ENCODE assay signal across 11 cellular contexts in the genomic region with DNA sequence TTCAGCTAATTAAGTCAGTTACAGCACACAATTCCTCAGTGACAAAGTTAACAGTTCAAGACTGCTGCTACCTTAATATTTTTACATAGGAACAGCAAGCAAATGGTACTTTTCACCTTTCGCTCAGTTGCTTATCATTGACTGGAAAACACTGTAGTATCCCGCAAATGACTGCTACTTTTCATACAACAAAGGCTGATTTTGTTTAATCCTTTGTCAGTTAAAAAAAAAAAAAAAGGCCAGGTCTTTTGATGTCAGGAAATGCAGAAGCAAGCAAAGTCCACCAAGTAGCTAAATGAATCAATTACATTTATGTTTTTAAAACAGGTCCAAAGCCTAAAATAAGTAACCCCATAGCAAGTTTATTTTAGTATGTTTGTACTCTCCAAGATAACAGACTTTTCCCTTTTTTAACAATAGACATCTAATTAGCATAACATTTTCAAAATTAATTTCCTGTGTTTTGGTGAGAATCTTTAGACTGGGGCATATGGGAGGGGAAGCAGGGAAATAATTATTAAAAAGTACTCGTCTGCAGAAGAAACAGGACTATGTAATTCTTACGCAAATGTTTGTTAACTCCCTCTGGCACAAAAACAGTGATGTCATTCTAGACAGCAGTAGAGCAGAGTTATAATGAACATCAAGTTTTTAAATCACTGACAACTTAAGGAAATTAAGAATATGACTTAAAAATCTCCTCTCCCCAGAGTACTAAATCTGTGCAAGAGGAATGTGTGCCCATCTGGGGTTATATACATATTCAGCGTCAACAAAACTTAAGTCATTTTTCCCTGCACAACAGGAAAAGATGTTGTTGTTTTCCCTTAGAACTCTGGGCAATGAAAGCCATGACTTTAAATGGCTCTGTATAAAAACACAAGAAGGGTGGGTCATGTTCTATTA. TPM values are rescaled to one million over a fixed set of nuclear protein-coding genes. Genes with fewer than 3 reads are reported as not detected.
DNase-seq lines count a peak whose midpoint lies in the region; ATAC-seq and TF ChIP-seq lines count a peak whose summit lies in the region.
"Had no signal": no experiment of that assay in that cellular context is flagged by ENCODE, and none has a peak within 500 bp of the region (broad histone marks: within the 10 kb centered on the region; RNA-seq: fewer than 3 reads in every experiment).

No MANE protein-coding gene starts in this region.

- H3K4me1 ChIP-seq in prostate gland (replicated peaks): no peaks in the 10 kb centered on the region

- H3K9me3 ChIP-seq in prostate gland: no peaks in the 10 kb centered on the region
- H3K9me3 ChIP-seq: thyroid gland had no signal

- DNase-seq in EL (peak; percentile 41), fibroblast of villous mesenchyme (ENCODE audit: low read depth) (peak; percentile 68), prostate gland (ENCODE audit: low spot score) (no peak), NCI-H187 treated with DMSO at 0.1 percent for 48 hours (lab: John Stamatoyannopoulos, UW) (no peak), nucleus accumbens (lab: John Stamatoyannopoulos, UW) (no peak)
- DNase-seq: activated CD4-positive, alpha-beta T cell treated with anti-CD3 and anti-CD28 coated beads for 4 hours; OCI-M1; thyroid gland had no signal

- peak overlapping the region; percentile 15 to 59 for H3K27ac ChIP-seq in prostate gland

- ATAC-seq in SK-N-SH treated with all-trans-retinoic acid at 6 μM for 48 hours: no peak
- ATAC-seq in esophagus mucosa: no peak
- no peak for ATAC-seq in HG03460 (IDR thresholded peaks at IDR 0.05; ENCODE audit: unreplicated experiment)

- TF ChIP-seq POLR2A in prostate gland (IDR thresholded peaks at IDR 0.05): no peak

- no peaks in the 10 kb centered on the region for H3K36me3 ChIP-seq in prostate gland
- H3K36me3 ChIP-seq: thyroid gland had no signal

- no peak overlapping the region for H3K4me3 ChIP-seq in fibroblast of villous mesenchyme (ENCODE audit: low read depth, low read length)
- H3K4me3 ChIP-seq in prostate gland: no peak overlapping the region
- H3K4me3 ChIP-seq: thyroid gland had no signal

- H3K27me3 ChIP-seq in prostate gland (replicated peaks; ENCODE audit: insufficient read depth): no peaks in the 10 kb centered on the region
- H3K27me3 ChIP-seq: thyroid gland had no signal

- intact Hi-C loops in prostate gland (cut with DNase I): no loop called here

- TF ChIP-seq CTCF in fibroblast of villous mesenchyme (IDR thresholded peaks at IDR 0.05; ENCODE audit: insufficient read depth, low read depth, low read length) (no peak), prostate gland (IDR thresholded peaks at IDR 0.05) (no peak)

- 49% methylated on average over 5 of the region's 5 CpGs for WGBS in prostate gland

TF ChIP-seq in SK-N-SH treated with all-trans-retinoic acid at 6 μM for 48 hours, 23 proteins besides CTCF, POLR2A, EP300 and RAD21:
- TF ChIP-seq ZNF8 (CRISPR knock-in tag; IDR thresholded peaks at IDR 0.05): no peak
- TF ChIP-seq TOX (CRISPR knock-in tag; IDR thresholded peaks at IDR 0.05; ENCODE audit: borderline replicate concordance): no peak
- 0 out of 2 replicates have a peak, but pooled peaks have one; percentile 10 for TF ChIP-seq SNAI2 (CRISPR knock-in tag; IDR thresholded peaks at IDR 0.05)
- peak; percentile 30; the same call in 1 of the 2 replicates for TF ChIP-seq ISL1 (CRISPR knock-in tag; IDR thresholded peaks at IDR 0.05)
- TF ChIP-seq, protein P1, sequence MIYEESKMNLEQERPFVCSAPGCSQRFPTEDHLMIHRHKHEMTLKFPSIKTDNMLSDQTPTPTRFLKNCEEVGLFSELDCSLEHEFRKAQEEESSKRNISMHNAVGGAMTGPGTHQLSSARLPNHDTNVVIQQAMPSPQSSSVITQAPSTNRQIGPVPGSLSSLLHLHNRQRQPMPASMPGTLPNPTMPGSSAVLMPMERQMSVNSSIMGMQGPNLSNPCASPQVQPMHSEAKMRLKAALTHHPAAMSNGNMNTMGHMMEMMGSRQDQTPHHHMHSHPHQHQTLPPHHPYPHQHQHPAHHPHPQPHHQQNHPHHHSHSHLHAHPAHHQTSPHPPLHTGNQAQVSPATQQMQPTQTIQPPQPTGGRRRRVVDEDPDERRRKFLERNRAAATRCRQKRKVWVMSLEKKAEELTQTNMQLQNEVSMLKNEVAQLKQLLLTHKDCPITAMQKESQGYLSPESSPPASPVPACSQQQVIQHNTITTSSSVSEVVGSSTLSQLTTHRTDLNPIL (CRISPR knock-in tag; IDR thresholded peaks at IDR 0.05; ENCODE audit: low read depth): no peak
- no peak for TF ChIP-seq OSR1 (CRISPR knock-in tag; IDR thresholded peaks at IDR 0.05)
- TF ChIP-seq RARB (CRISPR knock-in tag; IDR thresholded peaks at IDR 0.05): no peak
- no peak for TF ChIP-seq BACH2 (CRISPR knock-in tag; IDR thresholded peaks at IDR 0.05; ENCODE audit: borderline replicate concordance)
- no peak for TF ChIP-seq ARNTL (CRISPR knock-in tag; IDR thresholded peaks at IDR 0.05; ENCODE audit: borderline replicate concordance, low read depth)
- TF ChIP-seq, protein P2, sequence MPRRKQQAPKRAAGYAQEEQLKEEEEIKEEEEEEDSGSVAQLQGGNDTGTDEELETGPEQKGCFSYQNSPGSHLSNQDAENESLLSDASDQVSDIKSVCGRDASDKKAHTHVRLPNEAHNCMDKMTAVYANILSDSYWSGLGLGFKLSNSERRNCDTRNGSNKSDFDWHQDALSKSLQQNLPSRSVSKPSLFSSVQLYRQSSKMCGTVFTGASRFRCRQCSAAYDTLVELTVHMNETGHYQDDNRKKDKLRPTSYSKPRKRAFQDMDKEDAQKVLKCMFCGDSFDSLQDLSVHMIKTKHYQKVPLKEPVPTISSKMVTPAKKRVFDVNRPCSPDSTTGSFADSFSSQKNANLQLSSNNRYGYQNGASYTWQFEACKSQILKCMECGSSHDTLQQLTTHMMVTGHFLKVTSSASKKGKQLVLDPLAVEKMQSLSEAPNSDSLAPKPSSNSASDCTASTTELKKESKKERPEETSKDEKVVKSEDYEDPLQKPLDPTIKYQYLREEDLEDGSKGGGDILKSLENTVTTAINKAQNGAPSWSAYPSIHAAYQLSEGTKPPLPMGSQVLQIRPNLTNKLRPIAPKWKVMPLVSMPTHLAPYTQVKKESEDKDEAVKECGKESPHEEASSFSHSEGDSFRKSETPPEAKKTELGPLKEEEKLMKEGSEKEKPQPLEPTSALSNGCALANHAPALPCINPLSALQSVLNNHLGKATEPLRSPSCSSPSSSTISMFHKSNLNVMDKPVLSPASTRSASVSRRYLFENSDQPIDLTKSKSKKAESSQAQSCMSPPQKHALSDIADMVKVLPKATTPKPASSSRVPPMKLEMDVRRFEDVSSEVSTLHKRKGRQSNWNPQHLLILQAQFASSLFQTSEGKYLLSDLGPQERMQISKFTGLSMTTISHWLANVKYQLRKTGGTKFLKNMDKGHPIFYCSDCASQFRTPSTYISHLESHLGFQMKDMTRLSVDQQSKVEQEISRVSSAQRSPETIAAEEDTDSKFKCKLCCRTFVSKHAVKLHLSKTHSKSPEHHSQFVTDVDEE (CRISPR knock-in tag; IDR thresholded peaks at IDR 0.05): no peak
- TF ChIP-seq ZFP3 (CRISPR knock-in tag; IDR thresholded peaks at IDR 0.05): no peak
- TF ChIP-seq ESRRG (CRISPR knock-in tag; IDR thresholded peaks at IDR 0.05): no peak
- TF ChIP-seq ZNF70 (CRISPR knock-in tag; IDR thresholded peaks at IDR 0.05): no peak
- TF ChIP-seq GLIS3 (CRISPR knock-in tag; IDR thresholded peaks at IDR 0.05): no peak
- TF ChIP-seq CSDC2 (CRISPR knock-in tag; IDR thresholded peaks at IDR 0.05): peak; percentile 49; the same call in 1 of the 2 replicates

RNA-seq across cellular contexts. Expression of a gene that starts 9.6 kb away (rescaled TPM):
- 69.1 and 91.5 TPM in 2 replicates for total RNA-seq in fibroblast of villous mesenchyme
- 100 to 1,000 TPM in 1 of 2 donors, 10 to 100 TPM in 1; 88.0 to 145 TPM for total RNA-seq in prostate gland
- 33.5 TPM for total RNA-seq in esophagus mucosa

RNA-seq across cellular contexts. Expression of a gene that starts 53.1 kb away (rescaled TPM):
- total RNA-seq in fibroblast of villous mesenchyme (7.4 and 9.5 TPM in 2 replicates), prostate gland (10 to 100 TPM in 1 of 2 donors, 1 to 10 TPM in 1; 7.7 to 24.0 TPM), esophagus mucosa (62.1 TPM)

Comparison
In these comparisons a context has a peak if more than half of its experiments do, and no peak if none do; other contexts are left out.
1. DNase-seq: peak in EL (single experiment) and fibroblast of villous mesenchyme (single experiment); none in prostate gland (single experiment), NCI-H187 treated with DMSO at 0.1 percent for 48 hours (single experiment) and nucleus accumbens (0 of 56).